Comparison of ENCODE assay signal across 8 cellular contexts in the genomic region with DNA sequence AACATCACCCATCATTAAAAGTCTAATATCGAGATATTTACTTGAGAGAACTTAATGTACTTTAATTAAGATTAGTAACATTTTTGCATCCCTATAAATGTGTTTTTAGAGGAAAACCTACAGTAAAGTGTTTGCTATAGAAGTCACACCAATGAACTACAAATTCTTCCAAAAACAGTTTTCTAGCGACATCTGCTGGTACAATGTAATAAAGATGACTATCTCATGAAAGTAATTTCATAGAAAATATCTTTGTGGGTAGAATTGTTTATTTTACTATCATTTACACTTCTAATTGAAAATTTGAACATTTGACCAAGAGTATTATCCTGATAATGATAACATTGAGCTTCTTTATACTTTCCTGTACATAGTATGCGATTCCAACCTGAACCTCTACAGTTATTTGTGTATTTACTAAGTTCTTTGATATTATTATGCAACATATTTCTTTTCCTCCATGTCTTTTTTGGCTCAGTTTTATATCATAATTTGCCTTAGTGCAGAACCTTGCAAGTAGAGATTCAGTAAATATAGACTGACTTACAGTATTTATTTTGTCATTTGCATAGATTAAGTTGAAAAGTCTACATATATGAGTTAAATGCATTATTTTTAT.
DNase-seq lines count a peak whose midpoint lies in the region; ATAC-seq and TF ChIP-seq lines count a peak whose summit lies in the region.

No MANE protein-coding gene starts in this region.

- peaks cover 0 to 8% (median 0%) of the 10 kb centered on the region in 4 donors for H3K4me1 ChIP-seq in tibial nerve

- no peaks in the 10 kb centered on the region for H3K9me3 ChIP-seq in tibial nerve

- no peaks in the 10 kb centered on the region for H3K4me1 Mint-ChIP-seq in activated naive CD4-positive, alpha-beta T cell treated with anti-CD3 and anti-CD28 coated beads, Interleukin-2, amount 10 ng/mL, durations not matched to agents 7 days and 5 days

- H3K27ac Mint-ChIP-seq in activated naive CD4-positive, alpha-beta T cell treated with anti-CD3 and anti-CD28 coated beads, Interleukin-2, amount 10 ng/mL, durations not matched to agents 7 days and 5 days, result no peak overlapping the region

- WGBS in tibial nerve, 2 donors, result 7 to 20% methylated on average over 3 of the region's 3 CpGs

- peaks cover under 1% of the 10 kb centered on the region for H3K9me3 Mint-ChIP-seq in activated naive CD4-positive, alpha-beta T cell treated with anti-CD3 and anti-CD28 coated beads, Interleukin-2, amount 10 ng/mL, durations not matched to agents 7 days and 5 days

- ATAC-seq in GM18907 (IDR thresholded peaks at IDR 0.05; ENCODE audit: unreplicated experiment) (peak; percentile 51), GM19395 (IDR thresholded peaks at IDR 0.05; ENCODE audit: unreplicated experiment) (no peak)

- DNase-seq in AML-193 (lab: John Stamatoyannopoulos, UW) (peak; percentile 57 to 62), NCI-H2029 treated with DMSO at 0.1 percent for 48 hours (lab: John Stamatoyannopoulos, UW) (peak; percentile 75), amniotic stem cell (lab: John Stamatoyannopoulos, UW) (peak; percentile 63), iPS-NIHi11 (ENCODE audit: low spot score) (peak; percentile 23), tibial nerve (ENCODE audit: low spot score in 2 of 2) (no peak)
- no peak for DNase-seq in activated naive CD4-positive, alpha-beta T cell treated with anti-CD3 and anti-CD28 coated beads, Interleukin-2, amount 10 ng/mL, durations not matched to agents 7 days and 5 days

- no peaks in the 10 kb centered on the region for H3K27me3 Mint-ChIP-seq in activated naive CD4-positive, alpha-beta T cell treated with anti-CD3 and anti-CD28 coated beads, Interleukin-2, amount 10 ng/mL, durations not matched to agents 7 days and 5 days

- H3K36me3 ChIP-seq in tibial nerve, result no peaks in the 10 kb centered on the region

- CTCF ChIA-PET in activated naive CD4-positive, alpha-beta T cell treated with anti-CD3 and anti-CD28 coated beads, Interleukin-2, amount 10 ng/mL, durations not matched to agents 7 days and 5 days (lab: Charles Lee), result interaction anchor here (0.7 to 2.7 kb wide), 10 partner anchors 11 to 355 kb away, joined by 3 to 21 read pairs (median 4); a partner anchor contains a TSS

- no peak overlapping the region for H3K4me3 Mint-ChIP-seq in activated naive CD4-positive, alpha-beta T cell treated with anti-CD3 and anti-CD28 coated beads, Interleukin-2, amount 10 ng/mL, durations not matched to agents 7 days and 5 days

- TF ChIP-seq CTCF in tibial nerve (IDR thresholded peaks at IDR 0.05), result peak; percentile 50 to 77 (median 54)

- TF ChIP-seq POLR2A in tibial nerve (IDR thresholded peaks at IDR 0.05), result no peak

- H3K27ac ChIP-seq in tibial nerve, result no peak overlapping the region

- no peak for TF ChIP-seq EP300 in tibial nerve (IDR thresholded peaks at IDR 0.05)

- no peak overlapping the region for H3K4me3 ChIP-seq in tibial nerve

- H3K36me3 Mint-ChIP-seq in activated naive CD4-positive, alpha-beta T cell treated with anti-CD3 and anti-CD28 coated beads, Interleukin-2, amount 10 ng/mL, durations not matched to agents 7 days and 5 days, result peaks cover 2% of the 10 kb centered on the region

- H3K27me3 ChIP-seq in tibial nerve, result no peaks in the 10 kb centered on the region

Comparison
In these comparisons a context has a peak if more than half of its experiments do, and no peak if none do; other contexts are left out.
1. DNase-seq: peak in AML-193 (2 of 2), NCI-H2029 treated with DMSO at 0.1 percent for 48 hours (single experiment), amniotic stem cell (single experiment) and iPS-NIHi11 (single experiment); none in tibial nerve (0 of 2) and activated naive CD4-positive, alpha-beta T cell treated with anti-CD3 and anti-CD28 coated beads, Interleukin-2, amount 10 ng/mL, durations not matched to agents 7 days and 5 days (single experiment).